Comparison of ENCODE assay signal across 8 cellular contexts in the genomic region with DNA sequence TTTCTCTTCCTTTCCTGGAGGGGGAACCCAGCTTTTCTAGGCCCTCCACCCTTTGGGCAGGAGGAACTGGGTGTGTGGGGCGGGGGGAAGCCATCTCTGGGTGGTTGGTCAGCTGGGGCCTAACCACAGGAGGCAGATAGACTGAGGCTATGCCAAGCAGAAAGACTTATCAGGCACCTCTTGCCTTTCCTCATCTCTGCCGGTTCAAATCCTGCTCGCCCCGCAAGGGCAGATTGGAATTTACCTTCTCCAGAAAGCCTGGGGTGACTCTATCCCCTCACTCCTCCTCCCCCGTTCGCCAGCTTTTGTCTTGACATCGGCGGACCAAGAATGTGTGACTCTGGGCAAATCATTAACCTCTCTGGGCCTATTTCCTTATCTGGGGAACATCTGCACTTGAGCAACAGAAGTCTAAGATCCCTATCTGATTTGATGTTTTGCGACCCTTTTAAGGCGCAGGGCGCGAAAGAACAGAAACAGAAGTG. TPM values are rescaled to one million over a fixed set of nuclear protein-coding genes. Genes with fewer than 3 reads are reported as not detected.
DNase-seq lines count a peak whose midpoint lies in the region; ATAC-seq, FAIRE-seq and TF ChIP-seq lines count a peak whose summit lies in the region.

No MANE protein-coding gene starts in this region.

- no peaks in the 10 kb centered on the region for H3K9me3 Mint-ChIP-seq in activated naive CD8-positive, alpha-beta T cell (ENCODE audit: low read depth)

- H3K9me2 ChIP-seq in hepatocyte (replicated peaks; ENCODE audit: insufficient read depth), result no peaks in the 10 kb centered on the region

- H3K27ac ChIP-seq in hepatocyte, result peak overlapping the region; percentile 99
- peak overlapping the region; percentile 92 for H3K27ac ChIP-seq in skeletal muscle tissue (ENCODE audit: low read depth, low read length)

- H3K4me3 Mint-ChIP-seq in activated naive CD8-positive, alpha-beta T cell, result peak overlapping the region; percentile 100

- H3K4me1 ChIP-seq in hepatocyte (ENCODE audit: insufficient read depth) (peaks cover 9% of the 10 kb centered on the region), skeletal muscle tissue (ENCODE audit: control insufficient read depth in 3 of 3, insufficient read depth in 3 of 3, low read length in 3 of 3) (peaks cover 16 to 25% (median 24%) of the 10 kb centered on the region in 3 donors)

- H3K36me3 ChIP-seq in hepatocyte (replicated peaks; ENCODE audit: insufficient read depth, low read depth) (no peaks in the 10 kb centered on the region), skeletal muscle tissue (ENCODE audit: control insufficient read depth in 3 of 3, insufficient read depth in 3 of 3, low read length in 3 of 3) (peaks cover 0 to 2% (median 0%) of the 10 kb centered on the region in 3 donors)

- peak; percentile 43 for ATAC-seq in HG03342 (IDR thresholded peaks at IDR 0.05; ENCODE audit: unreplicated experiment)

- H3K36me3 Mint-ChIP-seq in activated naive CD8-positive, alpha-beta T cell, result peaks cover 12% of the 10 kb centered on the region

- H3K79me2 ChIP-seq in hepatocyte, result peaks cover 80% of the 10 kb centered on the region

- H3K9ac ChIP-seq in skeletal muscle tissue (ENCODE audit: low read depth in 1 of 3, low read length in 3 of 3), result peak overlapping the region; percentile 97 to 100 (median 97)

- H3K4me2 ChIP-seq in hepatocyte, result peak overlapping the region; percentile 82

- peaks cover 20% of the 10 kb centered on the region for H4K20me1 ChIP-seq in hepatocyte (ENCODE audit: insufficient read depth, poor library complexity, severe bottlenecking)

- TF ChIP-seq CTCF in hepatocyte (IDR thresholded peaks at IDR 0.05; ENCODE audit: poor library complexity), result no peak

- H2AFZ ChIP-seq in hepatocyte, result peak overlapping the region; percentile 91

- H3K4me1 Mint-ChIP-seq in activated naive CD8-positive, alpha-beta T cell (ENCODE audit: low read depth), result peaks cover 77% of the 10 kb centered on the region

- no peaks in the 10 kb centered on the region for H3K27me3 Mint-ChIP-seq in activated naive CD8-positive, alpha-beta T cell

- peak; percentile 72 for FAIRE-seq in RCC 7860 (lab: Jason Lieb, UNC)

- peak overlapping the region; percentile 99 for H3K27ac Mint-ChIP-seq in activated naive CD8-positive, alpha-beta T cell

- WGBS in hepatocyte (ENCODE audit: low lambda C conversion rate, missing lambda C conversion rate), result 4% methylated on average over 12 of the region's 12 CpGs

- H3K9me3 ChIP-seq in hepatocyte (ENCODE audit: low read depth) (no peaks in the 10 kb centered on the region), skeletal muscle tissue (ENCODE audit: control insufficient read depth in 3 of 3, low read length in 3 of 3) (no peaks in the 10 kb centered on the region)

- H3K4me3 ChIP-seq in hepatocyte, result peak overlapping the region; percentile 53
- peak overlapping the region; percentile 97 to 99 (median 97) for H3K4me3 ChIP-seq in skeletal muscle tissue (ENCODE audit: low read length in 3 of 3)

- DNase-seq in CMK (ENCODE audit: low read depth) (peak; percentile 56), GM19240 (ENCODE audit: insufficient read length, low spot score) (peak; percentile 15), RCC 7860 (ENCODE audit: low spot score) (peak; percentile 80), hepatocyte (ENCODE audit: low spot score) (peak; percentile 56), superior temporal gyrus (ENCODE audit: extremely low spot score) (no peak)

- H3K27me3 ChIP-seq in hepatocyte, result no peaks in the 10 kb centered on the region
- no peaks in the 10 kb centered on the region for H3K27me3 ChIP-seq in skeletal muscle tissue (ENCODE audit: control insufficient read depth in 3 of 3, insufficient read depth in 3 of 3, low read length in 3 of 3)

RNA-seq across cellular contexts. Expression of gene GARS1, which starts 0.6 kb away (rescaled TPM):
- total RNA-seq in hepatocyte (151 and 163 TPM in 2 replicates), skeletal muscle tissue (41.2 TPM)
- polyA plus RNA-seq in hepatocyte, result 111 and 131 TPM in 2 replicates
